Comparison of ENCODE assay signal across 24 cellular contexts in the genomic region with DNA sequence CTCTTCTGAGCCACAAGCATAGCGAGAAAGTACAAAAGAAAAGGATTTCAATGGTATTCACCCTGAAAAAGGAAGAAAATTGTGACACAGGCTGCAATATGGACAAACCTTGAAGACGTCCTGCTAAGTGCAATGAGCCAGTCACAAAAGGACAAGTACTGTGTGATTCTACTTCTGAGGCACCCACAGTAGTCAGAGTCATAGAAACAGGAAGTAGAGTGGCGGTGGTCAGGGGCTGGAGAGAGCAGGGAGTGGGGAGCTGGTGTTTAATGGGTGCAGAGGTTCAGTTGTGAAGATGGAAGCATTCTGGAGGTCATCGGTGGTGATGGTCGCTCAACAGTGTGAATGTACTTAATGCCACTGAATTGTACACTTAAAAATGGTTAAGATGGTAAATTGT.
"Had no signal": no experiment of that assay in that cellular context is flagged by ENCODE, and none has a peak within 500 bp of the region (broad histone marks: within the 10 kb centered on the region; RNA-seq: fewer than 3 reads in every experiment).

No MANE protein-coding gene starts in this region.

- H3K27ac Mint-ChIP-seq: activated naive CD8-positive, alpha-beta T cell treated with anti-CD3 and anti-CD28 coated beads, Interleukin-2, amount 50 U/mL, for 24 hours; activated T-helper 2 cell treated with anti-CD3 and anti-CD28 coated beads, Interferon-gamma antibody, Interleukin-2, Interleukin-4, amounts not matched to agents 10 μg/mL and 5 μg/mL and 100 μg/mL, durations not matched to agents 14 hours and 24 hours and 36 hours; memory B cell; stimulated activated memory B cell treated with anti-CD40 and anti-IgM and Interleukin-4, amounts not matched to agents 10 μg/mL and 1 μg/mL and 100 μg/mL, for 72 hours; T-helper 17 cell had no signal

- H3K4me3 Mint-ChIP-seq: activated naive CD8-positive, alpha-beta T cell treated with anti-CD3 and anti-CD28 coated beads, Interleukin-2, amount 50 U/mL, for 24 hours; activated T-cell treated with anti-CD3 and anti-CD28 coated beads, Interleukin-2, amount 50 U/mL, for 4 hours; memory B cell; neural crest cell; stimulated activated memory B cell treated with anti-CD40 and anti-IgM and Interleukin-4, amounts not matched to agents 10 μg/mL and 1 μg/mL and 100 μg/mL, for 72 hours; T-helper 17 cell had no signal

- H3K4me1 ChIP-seq: esophagus squamous epithelium, gastrocnemius medialis, sigmoid colon, testis, vagina had no signal

- H3K36me3 ChIP-seq: esophagus squamous epithelium, gastrocnemius medialis, sigmoid colon, vagina, WERI-Rb-1 had no signal

- H3K4me3 ChIP-seq: body of pancreas, esophagus squamous epithelium, gastrocnemius medialis, sigmoid colon, smooth muscle cell, testis, vagina had no signal

- H3K27me3 ChIP-seq: body of pancreas, esophagus squamous epithelium, gastrocnemius medialis, sigmoid colon, testis, vagina had no signal

- H3K9me3 Mint-ChIP-seq: activated T-cell treated with anti-CD3 and anti-CD28 coated beads, Interleukin-2, amount 50 U/mL, for 4 hours; activated T-helper 2 cell treated with anti-CD3 and anti-CD28 coated beads, Interferon-gamma antibody, Interleukin-2, Interleukin-4, amounts not matched to agents 10 μg/mL and 5 μg/mL and 100 μg/mL, durations not matched to agents 14 hours and 24 hours and 36 hours had no signal

- H3K27ac ChIP-seq: body of pancreas, esophagus squamous epithelium, gastrocnemius medialis, sigmoid colon, testis, vagina, WERI-Rb-1 had no signal

- ATAC-seq: activated naive CD8-positive, alpha-beta T cell treated with anti-CD3 and anti-CD28 coated beads, Interleukin-2, amount 50 U/mL, for 24 hours; activated T-cell treated with anti-CD3 and anti-CD28 coated beads, Interleukin-2, amount 50 U/mL, for 4 hours; body of pancreas; gastrocnemius medialis; left cardiac atrium; stimulated activated memory B cell treated with anti-CD40 and anti-IgM and Interleukin-4, amounts not matched to agents 10 μg/mL and 1 μg/mL and 100 μg/mL, for 72 hours; T-helper 17 cell had no signal

- H3K9me3 ChIP-seq: body of pancreas, esophagus squamous epithelium, gastrocnemius medialis, sigmoid colon, testis, vagina had no signal

- H3K4me2 ChIP-seq: smooth muscle cell had no signal

- H3K27me3 Mint-ChIP-seq: activated naive CD8-positive, alpha-beta T cell treated with anti-CD3 and anti-CD28 coated beads, Interleukin-2, amount 50 U/mL, for 24 hours; T-helper 17 cell had no signal

- DNase-seq: activated CD4-positive, alpha-beta T cell treated with anti-CD3 and anti-CD28 coated beads, Interleukin-2, amount 50 U/mL, for 1 hour; activated CD4-positive, CD25-positive, alpha-beta regulatory T cell treated with anti-CD3 and anti-CD28 coated beads, Interleukin-2, amount 50 U/mL, for 72 hours; activated naive CD4-positive, alpha-beta T cell; activated naive CD8-positive, alpha-beta T cell treated with anti-CD3 and anti-CD28 coated beads, Interleukin-2, amount 50 U/mL, for 24 hours; activated T-cell treated with anti-CD3 and anti-CD28 coated beads, Interleukin-2, amount 50 U/mL, for 4 hours; body of pancreas; esophagus squamous epithelium; gastrocnemius medialis; hypothalamus; left cardiac atrium; occipital lobe; sigmoid colon; stimulated activated CD4-positive, alpha-beta T cell treated with anti-CD3 and anti-CD28 coated beads, Interleukin-15, amount 100 ng/mL, for 24 hours; T-helper 17 cell; testis; trophoblast cell; WERI-Rb-1 had no signal

- H3K36me3 Mint-ChIP-seq: memory B cell; stimulated activated memory B cell treated with anti-CD40 and anti-IgM and Interleukin-4, amounts not matched to agents 10 μg/mL and 1 μg/mL and 100 μg/mL, for 72 hours had no signal

- H3K4me1 Mint-ChIP-seq: memory B cell; stimulated activated memory B cell treated with anti-CD40 and anti-IgM and Interleukin-4, amounts not matched to agents 10 μg/mL and 1 μg/mL and 100 μg/mL, for 72 hours had no signal

- FAIRE-seq: islet of Langerhans had no signal
